ENCODE assay signal across 11 cellular contexts in the genomic region with DNA sequence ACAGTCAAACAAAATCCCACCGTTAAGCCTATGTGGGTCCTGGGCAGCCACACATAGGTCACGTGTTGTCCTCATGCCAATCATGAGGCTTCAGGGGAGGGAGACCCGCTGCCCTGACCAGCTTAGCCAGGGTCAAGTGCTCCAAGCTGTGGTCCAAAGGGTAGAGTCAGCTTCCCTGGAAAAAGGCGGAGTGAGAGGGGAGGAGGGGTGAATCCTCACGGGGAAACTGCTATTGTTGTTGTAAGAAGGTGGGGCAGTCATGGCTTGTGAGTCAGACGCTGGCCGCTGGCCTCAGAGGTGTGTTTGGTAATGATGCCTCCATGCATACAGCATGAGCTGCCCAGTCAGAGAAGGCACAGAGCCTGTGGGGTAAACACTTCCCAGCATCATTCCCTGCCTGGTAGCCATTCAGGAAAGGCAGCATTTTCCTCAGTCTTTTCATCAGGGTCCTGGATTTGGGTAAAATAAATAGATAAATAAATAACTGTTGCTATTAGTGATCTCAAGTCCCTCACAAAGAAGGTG. TPM values are rescaled to one million over a fixed set of nuclear protein-coding genes. Genes with fewer than 3 reads are reported as not detected.
DNase-seq lines count a peak whose midpoint lies in the region; ATAC-seq and TF ChIP-seq lines count a peak whose summit lies in the region.
"Had no signal": no experiment of that assay in that cellular context is flagged by ENCODE, and none has a peak within 500 bp of the region (broad histone marks: within the 10 kb centered on the region; RNA-seq: fewer than 3 reads in every experiment).

No MANE protein-coding gene starts in this region.

- H3K4me3 Mint-ChIP-seq in CD4-positive, alpha-beta memory T cell = no peak overlapping the region
- H3K4me3 Mint-ChIP-seq: CD8-positive, alpha-beta T cell had no signal

- H3K4me2 ChIP-seq in OCI-LY7 (ENCODE audit: low read length) = no peak overlapping the region

- H2AFZ ChIP-seq in OCI-LY7 (ENCODE audit: low read length) = no peak overlapping the region

- H3K27ac Mint-ChIP-seq in CD4-positive, alpha-beta memory T cell = peak overlapping the region in 1 of 7 donors; percentile 44
- H3K27ac Mint-ChIP-seq: CD8-positive, alpha-beta T cell had no signal

- no peaks in the 10 kb centered on the region for H3K27me3 ChIP-seq in CD4-positive, alpha-beta memory T cell (ENCODE audit: insufficient read depth, low read length)

- no peak overlapping the region for H3K27ac ChIP-seq in OCI-LY7 (ENCODE audit: low read depth, low read length, poor library complexity, severe bottlenecking)
- no peak overlapping the region for H3K27ac ChIP-seq in CD4-positive, alpha-beta memory T cell (ENCODE audit: low read depth, low read length)

- no peaks in the 10 kb centered on the region for H4K20me1 ChIP-seq in OCI-LY7 (ENCODE audit: insufficient read depth, low read length)

- peaks cover 3 to 8% of the 10 kb centered on the region in 2 donors for H3K27me3 Mint-ChIP-seq in CD4-positive, alpha-beta memory T cell

- no peaks in the 10 kb centered on the region for H3K9me3 Mint-ChIP-seq in CD4-positive, alpha-beta memory T cell
- H3K9me3 Mint-ChIP-seq: CD8-positive, alpha-beta T cell had no signal

- CTCF ChIA-PET in OCI-LY7 (lab: Charles Lee; ENCODE audit: unreplicated experiment) = no interaction called here
- CTCF ChIA-PET in CD4-positive, alpha-beta memory T cell (lab: Charles Lee; ENCODE audit: partially characterized antibody) = no interaction called here

- no peaks in the 10 kb centered on the region for H3K36me3 ChIP-seq in mucosa of descending colon (ENCODE audit: low read depth)
- no peaks in the 10 kb centered on the region for H3K36me3 ChIP-seq in OCI-LY7 (ENCODE audit: insufficient read depth, low read length)
- H3K36me3 ChIP-seq in CD4-positive, alpha-beta memory T cell (ENCODE audit: insufficient read depth, low read length) = no peaks in the 10 kb centered on the region

- TF ChIP-seq CTCF in epithelial cell of esophagus (IDR thresholded peaks at IDR 0.05; ENCODE audit: insufficient read depth, low read depth, low read length, missing control alignments) = no peak
- TF ChIP-seq CTCF in mucosa of descending colon (IDR thresholded peaks at IDR 0.05) = no peak
- no peak for TF ChIP-seq CTCF in OCI-LY7 (conservative IDR thresholded peaks at IDR 0.05; ENCODE audit: low read length)

- peak; percentile 32 for DNase-seq in AG08395 (ENCODE audit: low spot score)
- peak; percentile 52 for DNase-seq in NCI-H460 (ENCODE audit: extremely low read depth, low read depth)
- DNase-seq in epithelial cell of esophagus (ENCODE audit: low read depth) = peak; percentile 97
- peak; percentile 70 to 79 (median 75) for DNase-seq in mucosa of descending colon
- no peak for DNase-seq in OCI-LY7 (ENCODE audit: low spot score)
- no peak for DNase-seq in CD4-positive, alpha-beta memory T cell
- DNase-seq in G401 (ENCODE audit: low spot score) = no peak
- DNase-seq in effector CD4-positive, alpha-beta T cell = no peak
- DNase-seq: activated effector memory CD4-positive, alpha-beta T cell treated with anti-CD3 and anti-CD28 coated beads, Interleukin-2, amount 50 U/mL, for 16 hours; CD8-positive, alpha-beta T cell had no signal

- ATAC-seq in mucosa of descending colon = peak; percentile 96
- ATAC-seq: CD8-positive, alpha-beta T cell had no signal

- H3K9me2 ChIP-seq in OCI-LY7 (ENCODE audit: insufficient read depth, low read length) = no peaks in the 10 kb centered on the region

- H3K9me3 ChIP-seq in mucosa of descending colon = no peaks in the 10 kb centered on the region
- no peaks in the 10 kb centered on the region for H3K9me3 ChIP-seq in OCI-LY7 (ENCODE audit: low read length)
- H3K9me3 ChIP-seq in CD4-positive, alpha-beta memory T cell (ENCODE audit: control insufficient read depth in 1 of 2, low read length in 2 of 2) = no peaks in the 10 kb centered on the region

- H3K36me3 Mint-ChIP-seq in CD4-positive, alpha-beta memory T cell = no peaks in the 10 kb centered on the region
- H3K36me3 Mint-ChIP-seq: CD8-positive, alpha-beta T cell had no signal

- POLR2A ChIA-PET in OCI-LY7 (lab: Charles Lee) = no interaction called here
- POLR2A ChIA-PET in CD4-positive, alpha-beta memory T cell (lab: Charles Lee; ENCODE audit: partially characterized antibody) = no interaction called here

- no peak overlapping the region for H3K4me3 ChIP-seq in epithelial cell of esophagus (ENCODE audit: low read length)
- no peak overlapping the region for H3K4me3 ChIP-seq in mucosa of descending colon
- no peak overlapping the region for H3K4me3 ChIP-seq in OCI-LY7 (ENCODE audit: low read depth, low read length, poor library complexity, severe bottlenecking)
- no peak overlapping the region for H3K4me3 ChIP-seq in CD4-positive, alpha-beta memory T cell (ENCODE audit: low read length in 2 of 2)

- BruUV-seq in OCI-LY7 (replicated peaks; lab: Mats Ljungman, UMichigan) = no TSS peak

- H3K79me2 ChIP-seq in OCI-LY7 (ENCODE audit: insufficient read depth, low read depth, low read length) = no peaks in the 10 kb centered on the region

- no peaks in the 10 kb centered on the region for H3K4me1 Mint-ChIP-seq in CD4-positive, alpha-beta memory T cell

- in situ Hi-C loops in G401 (cut with HindIII; ENCODE audit: low sequenced_read_pairs) = no loop called here

- H3K4me1 ChIP-seq in mucosa of descending colon (ENCODE audit: low read depth) (peaks cover 4% of the 10 kb centered on the region), OCI-LY7 (ENCODE audit: insufficient read depth, low read length, poor library complexity, severe bottlenecking) (no peaks in the 10 kb centered on the region)
- no peaks in the 10 kb centered on the region for H3K4me1 ChIP-seq in CD4-positive, alpha-beta memory T cell (ENCODE audit: insufficient read depth, low read length)

- intact Hi-C loops in mucosa of descending colon (cut with DNase I, micrococcal nuclease) (no loop called here), OCI-LY7 (cut with micrococcal nuclease; ENCODE audit: unreplicated experiment) (no loop called here)
- intact Hi-C loops in CD4-positive, alpha-beta memory T cell (cut with micrococcal nuclease) = no loop called here

RNA-seq across cellular contexts. Expression of a gene that starts 8.7 kb away (rescaled TPM):
- total RNA-seq in NCI-H460 (2014; rRNA removed; shearing (Covaris generic)) = 225 and 267 TPM in 2 replicates
- polyA plus RNA-seq in NCI-H460 (2014; cell fraction: nucleus; rRNA removed) = 312 and 345 TPM in 2 replicates
- total RNA-seq in mucosa of descending colon (100 to 1,000 TPM; 763 to 916 (median 852) TPM), OCI-LY7 (2022) (not detected in 2 replicates)
- not detected in 2 replicates for total RNA-seq in OCI-LY7 (2014; rRNA removed; shearing (Covaris generic))
- total RNA-seq in CD4-positive, alpha-beta memory T cell = 1 to 10 TPM; 8.1 to 8.3 TPM
- polyA plus RNA-seq in CD4-positive, alpha-beta memory T cell = 1 to 10 TPM in 1 of 2 donors, under 1 TPM in 1; 0.31 to 4.2 TPM
- total RNA-seq in G401 (2014; rRNA removed; shearing (Covaris generic)) = 26.7 and 56.5 TPM in 2 replicates

RNA-seq across cellular contexts. Expression of a gene that starts 23.4 kb away (rescaled TPM):
- not detected in 2 replicates for total RNA-seq in NCI-H460 (2014; rRNA removed; shearing (Covaris generic))
- not detected in 2 replicates for polyA plus RNA-seq in NCI-H460 (2014; cell fraction: nucleus; rRNA removed)
- not detected for total RNA-seq in mucosa of descending colon
- total RNA-seq in OCI-LY7 (2014; rRNA removed; shearing (Covaris generic)) = not detected in 2 replicates
- total RNA-seq in OCI-LY7 (2022) = not detected in 2 replicates
- total RNA-seq in CD4-positive, alpha-beta memory T cell = not detected
- polyA plus RNA-seq in CD4-positive, alpha-beta memory T cell = not detected
- not detected in 2 replicates for total RNA-seq in G401 (2014; rRNA removed; shearing (Covaris generic))
- total RNA-seq: CD8-positive, alpha-beta T cell; T-helper 1 cell treated with Interleukin-12 subunit alpha and Interleukin-12 subunit beta and Interleukin-4 antibody, amounts not matched to agents 30 ng/mL and 1 ng/mL, for 36 hours had no signal

RNA-seq across cellular contexts. Expression of a gene that starts 59.8 kb away (rescaled TPM):
- total RNA-seq in NCI-H460 (2014; rRNA removed; shearing (Covaris generic)) = 0.42 TPM in 1 of 2 replicates, not detected in the other
- not detected in 2 replicates for polyA plus RNA-seq in NCI-H460 (2014; cell fraction: nucleus; rRNA removed)
- total RNA-seq in mucosa of descending colon (not detected), OCI-LY7 (2022) (not detected in 2 replicates)
- total RNA-seq in OCI-LY7 (2014; rRNA removed; shearing (Covaris generic)) = not detected in 2 replicates
- total RNA-seq in CD4-positive, alpha-beta memory T cell = not detected
- polyA plus RNA-seq in CD4-positive, alpha-beta memory T cell = not detected
- total RNA-seq in G401 (2014; rRNA removed; shearing (Covaris generic)) = not detected in 2 replicates
- total RNA-seq: CD8-positive, alpha-beta T cell; T-helper 1 cell treated with Interleukin-12 subunit alpha and Interleukin-12 subunit beta and Interleukin-4 antibody, amounts not matched to agents 30 ng/mL and 1 ng/mL, for 36 hours had no signal

Comparison
In these comparisons a context has a peak if more than half of its experiments do, and no peak if none do; other contexts are left out.
1. DNase-seq: peak in AG08395 (single experiment), NCI-H460 (single experiment), epithelial cell of esophagus (single experiment) and mucosa of descending colon (3 of 3); none in OCI-LY7 (single experiment), CD4-positive, alpha-beta memory T cell (0 of 5), G401 (single experiment) and effector CD4-positive, alpha-beta T cell (single experiment).
2. RNA of a gene that starts 8.7 kb away (total RNA-seq): 763 to 916 TPM in mucosa of descending colon, 225 to 267 TPM in NCI-H460, 26.7 to 56.5 TPM in G401 and 8.1 to 8.3 TPM in CD4-positive, alpha-beta memory T cell; not detected in OCI-LY7; every median in the first group is over 4 times any median in the second.